In the genomic region with DNA sequence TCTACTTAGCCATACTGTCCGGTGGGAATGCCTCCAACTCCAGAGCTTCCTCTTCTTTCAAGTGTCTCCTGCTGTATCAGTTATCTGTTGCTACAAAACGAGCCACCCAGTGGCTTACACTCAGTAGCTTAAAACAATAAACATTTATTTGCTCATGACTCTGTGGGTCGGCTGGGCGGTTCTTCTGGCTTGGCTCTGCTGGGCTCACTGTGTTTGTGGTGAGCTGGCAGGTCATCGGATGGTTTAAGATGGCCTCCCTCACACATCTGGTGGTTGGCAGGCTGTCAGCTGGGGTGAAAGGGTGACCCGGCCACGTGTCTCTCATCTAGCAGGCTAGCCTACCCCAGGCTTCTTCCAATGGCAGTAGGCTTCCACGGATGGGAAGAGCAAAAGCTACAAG, we compare ENCODE assay signal across 1 cellular context.
TF ChIP-seq lines count a peak whose summit lies in the region.

No MANE protein-coding gene starts in this region.

TF ChIP-seq in SK-N-SH, 30 proteins besides CTCF, POLR2A, EP300 and RAD21 (continued from another document):
- TF ChIP-seq, protein P1, sequence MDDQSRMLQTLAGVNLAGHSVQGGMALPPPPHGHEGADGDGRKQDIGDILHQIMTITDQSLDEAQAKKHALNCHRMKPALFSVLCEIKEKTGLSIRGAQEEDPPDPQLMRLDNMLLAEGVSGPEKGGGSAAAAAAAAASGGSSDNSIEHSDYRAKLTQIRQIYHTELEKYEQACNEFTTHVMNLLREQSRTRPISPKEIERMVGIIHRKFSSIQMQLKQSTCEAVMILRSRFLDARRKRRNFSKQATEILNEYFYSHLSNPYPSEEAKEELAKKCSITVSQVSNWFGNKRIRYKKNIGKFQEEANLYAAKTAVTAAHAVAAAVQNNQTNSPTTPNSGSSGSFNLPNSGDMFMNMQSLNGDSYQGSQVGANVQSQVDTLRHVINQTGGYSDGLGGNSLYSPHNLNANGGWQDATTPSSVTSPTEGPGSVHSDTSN (IDR thresholded peaks at IDR 0.05) = no peak
- no peak for TF ChIP-seq CHD2 (IDR thresholded peaks at IDR 0.05; ENCODE audit: low read length, partially characterized antibody)
TF ChIP-seq in SK-N-SH: peak in this region for 0.
